1 cellular context compared by ENCODE assay signal in genomic region chr4:88675543-88675942, GRCh38.
TF ChIP-seq lines count a peak whose summit lies in the region.

No MANE protein-coding gene starts in this region.

TF ChIP-seq in IMR-90, 13 proteins besides CTCF, POLR2A, EP300 and RAD21 (continued from another document):
- TF ChIP-seq MXI1 (IDR thresholded peaks at IDR 0.05; ENCODE audit: borderline replicate concordance, low read depth, low read length) (no peak), SMC3 (IDR thresholded peaks at IDR 0.05; ENCODE audit: low read depth, low read length) (no peak), CEBPB (IDR thresholded peaks at IDR 0.05; ENCODE audit: low read depth, low read length) (no peak), USF2 (IDR thresholded peaks at IDR 0.05; ENCODE audit: low read depth, low read length) (no peak), BHLHE40 (IDR thresholded peaks at IDR 0.05; ENCODE audit: low read depth, low read length) (no peak), MAFK (IDR thresholded peaks at IDR 0.05; ENCODE audit: low read depth, low read length) (no peak)
